In the genomic region with DNA sequence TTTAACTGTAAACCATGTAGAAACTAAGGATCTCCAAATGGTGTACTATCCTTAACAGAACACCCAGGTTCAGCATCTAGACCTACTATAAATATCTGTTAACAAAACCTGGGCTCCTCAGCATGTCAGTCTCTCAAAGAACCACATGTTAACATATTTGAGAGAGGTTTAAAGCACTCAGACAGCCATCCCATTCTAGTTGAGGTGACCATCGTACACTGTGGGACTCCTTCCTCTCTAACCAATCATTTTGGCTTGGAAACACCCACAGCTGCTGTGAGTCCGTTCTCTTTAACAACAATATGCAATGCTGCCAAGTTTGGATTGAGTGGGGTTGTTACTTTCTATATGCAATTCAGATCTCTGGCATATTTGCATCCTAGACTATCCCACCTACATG, we compare ENCODE assay signal across 12 cellular contexts.
DNase-seq lines count a peak whose midpoint lies in the region; ATAC-seq and TF ChIP-seq lines count a peak whose summit lies in the region.
"Had no signal": no experiment of that assay in that cellular context is flagged by ENCODE, and none has a peak within 500 bp of the region (broad histone marks: within the 10 kb centered on the region; RNA-seq: fewer than 3 reads in every experiment).

No MANE protein-coding gene starts in this region.

- TF ChIP-seq CTCF in OCI-LY3 (IDR thresholded peaks at IDR 0.05; ENCODE audit: low read depth, low read length) (no peak), upper lobe of left lung (IDR thresholded peaks at IDR 0.05) (no peak), heart left ventricle (IDR thresholded peaks at IDR 0.05) (no peak)

- H3K4me1 ChIP-seq in OCI-LY3 (ENCODE audit: low read length) (peaks cover 36% of the 10 kb centered on the region), upper lobe of left lung (no peaks in the 10 kb centered on the region), heart left ventricle (no peaks in the 10 kb centered on the region)

- H3K36me3 ChIP-seq in OCI-LY3 (replicated peaks; ENCODE audit: low read depth, low read length), result peaks cover 19% of the 10 kb centered on the region
- no peaks in the 10 kb centered on the region for H3K36me3 ChIP-seq in upper lobe of left lung
- H3K36me3 ChIP-seq in heart left ventricle, result no peaks in the 10 kb centered on the region

- H4K20me1 ChIP-seq in OCI-LY3 (ENCODE audit: insufficient read depth, low read length), result no peaks in the 10 kb centered on the region

- DNase-seq in DMS53 treated with DMSO at 0.1 percent for 48 hours (lab: John Stamatoyannopoulos, UW; ENCODE audit: unreplicated experiment) (no peak), upper lobe of left lung (no peak), heart left ventricle (no peak)
- DNase-seq in central memory CD4-positive, alpha-beta T cell, result no peak
- DNase-seq: immature natural killer cell, NCI-H2029, PC-3, retina had no signal

- H3K9me3 ChIP-seq in OCI-LY3 (ENCODE audit: insufficient read depth, low read length) (peaks cover 8% of the 10 kb centered on the region; the same call in 1 of the 2 replicates), upper lobe of left lung (no peaks in the 10 kb centered on the region), heart left ventricle (no peaks in the 10 kb centered on the region)

- H3K4me3 ChIP-seq in OCI-LY3 (ENCODE audit: low read length) (no peak overlapping the region), upper lobe of left lung (no peak overlapping the region), heart left ventricle (no peak overlapping the region)

- H3K27ac ChIP-seq in OCI-LY3 (ENCODE audit: low read length) (peak overlapping the region; percentile 63), upper lobe of left lung (no peak overlapping the region), heart left ventricle (no peak overlapping the region)

- 65 to 76% methylated on average over 2 of the region's 2 CpGs for WGBS in upper lobe of left lung, 2 donors
- 63 to 80% (median 70%) methylated on average over 2 of the region's 2 CpGs for WGBS in heart left ventricle, 4 donors

- peaks cover 4% of the 10 kb centered on the region; the same call in 1 of the 2 replicates for H3K79me2 ChIP-seq in OCI-LY3 (ENCODE audit: low read length)

- no peak overlapping the region for H3K4me2 ChIP-seq in OCI-LY3 (ENCODE audit: low read length)

- no peak for TF ChIP-seq EP300 in upper lobe of left lung (IDR thresholded peaks at IDR 0.05)

- H3K27me3 ChIP-seq in OCI-LY3 (ENCODE audit: low read depth, low read length) (no peaks in the 10 kb centered on the region), upper lobe of left lung (no peaks in the 10 kb centered on the region), heart left ventricle (no peaks in the 10 kb centered on the region)

- intact Hi-C loops in heart left ventricle (cut with DNase I), result loop anchor here in 1 of 10 donors (5.0 kb wide), 1 partner anchor 51 kb away; no protein-coding TSS in a partner anchor

- peak; percentile 27 for ATAC-seq in GM18498 (IDR thresholded peaks at IDR 0.05; ENCODE audit: unreplicated experiment)
- ATAC-seq in GM18909 (IDR thresholded peaks at IDR 0.05; ENCODE audit: poor library complexity, unreplicated experiment), result peak; percentile 14
- ATAC-seq in HG02759 (IDR thresholded peaks at IDR 0.05; ENCODE audit: unreplicated experiment), result peak; percentile 15
- no peak for ATAC-seq in upper lobe of left lung (ENCODE audit: low FRiP score in 2 of 2)
- no peak for ATAC-seq in heart left ventricle
- ATAC-seq: PC-3 had no signal

- H2AFZ ChIP-seq in OCI-LY3 (ENCODE audit: low read depth, low read length), result no peak overlapping the region

- TF ChIP-seq POLR2A in upper lobe of left lung (IDR thresholded peaks at IDR 0.05) (no peak), heart left ventricle (IDR thresholded peaks at IDR 0.05) (no peak)

- no peak overlapping the region for H3K9ac ChIP-seq in OCI-LY3 (ENCODE audit: low read length)

Comparison
In these comparisons a context has a peak if more than half of its experiments do, and no peak if none do; other contexts are left out.
1. ATAC-seq: peak in GM18498 (single experiment), GM18909 (single experiment) and HG02759 (single experiment); none in upper lobe of left lung (0 of 2) and heart left ventricle (0 of 4).